Comparison of ENCODE assay signal across 1 cellular context in genomic region chr9:87195306-87195705, GRCh38.
TF ChIP-seq lines count a peak whose summit lies in the region.

No MANE protein-coding gene starts in this region.

TF ChIP-seq in IMR-90, 13 proteins besides CTCF, POLR2A, EP300 and RAD21 (continued from another document):
- TF ChIP-seq USF2 (IDR thresholded peaks at IDR 0.05; ENCODE audit: low read depth, low read length) (no peak), CEBPB (IDR thresholded peaks at IDR 0.05; ENCODE audit: low read depth, low read length) (no peak)
